Comparison of ENCODE assay signal across 8 cellular contexts in genomic region chr5:77086611-77087483, GRCh38. TPM values are rescaled to one million over a fixed set of nuclear protein-coding genes. Genes with fewer than 3 reads are reported as not detected.
DNase-seq lines count a peak whose midpoint lies in the region; ATAC-seq and TF ChIP-seq lines count a peak whose summit lies in the region.

TSS of gene ZBED3 (minus strand) at chr5:77087285. CDS start at chr5:77077878, 9,407 bp downstream.

- POLR2A ChIA-PET in activated CD8-positive, alpha-beta T cell treated with anti-CD3 and anti-CD28 coated beads, Interleukin-2, amount 10 ng/mL, durations not matched to agents 7 days and 5 days (lab: Charles Lee): interaction anchor here (0.5 to 2.0 kb wide), 2 partner anchors 15 to 56 kb away, joined by 3 to 8 read pairs; partner anchors contain the start of gene AGGF1

- H3K9me3 Mint-ChIP-seq in activated CD8-positive, alpha-beta T cell treated with anti-CD3 and anti-CD28 coated beads, Interleukin-2, amount 10 ng/mL, durations not matched to agents 7 days and 5 days (ENCODE audit: insufficient read depth): no peaks in the 10 kb centered on the region

- H3K9me3 ChIP-seq in ectodermal cell (ENCODE audit: control insufficient read depth, low read length): no peaks in the 10 kb centered on the region
- no peaks in the 10 kb centered on the region for H3K9me3 ChIP-seq in lower lobe of right lung

- H3K4me1 Mint-ChIP-seq in activated CD8-positive, alpha-beta T cell treated with anti-CD3 and anti-CD28 coated beads, Interleukin-2, amount 10 ng/mL, durations not matched to agents 7 days and 5 days (ENCODE audit: low read depth): peaks cover 16% of the 10 kb centered on the region

- H3K27ac ChIP-seq in ectodermal cell (ENCODE audit: insufficient read depth, low read depth, low read length, poor library complexity, severe bottlenecking): peak within 1 kb of the TSS; percentile 97
- peak within 1 kb of the TSS; percentile 94 for H3K27ac ChIP-seq in lower lobe of right lung

- intact Hi-C loops in lower lobe of right lung (cut with DNase I): no loop called here

- H3K27me3 ChIP-seq in ectodermal cell (ENCODE audit: control insufficient read depth, insufficient read depth, low read length, poor library complexity, severe bottlenecking) (no peaks in the 10 kb centered on the region), lower lobe of right lung (ENCODE audit: low read depth) (no peaks in the 10 kb centered on the region)

- H3K4me1 ChIP-seq in ectodermal cell (ENCODE audit: control insufficient read depth, insufficient read depth, low read length): peaks cover 15% of the 10 kb centered on the region
- H3K4me1 ChIP-seq in lower lobe of right lung: peaks cover 17% of the 10 kb centered on the region

- peak within 1 kb of the TSS; percentile 80 for H3K27ac Mint-ChIP-seq in activated CD8-positive, alpha-beta T cell treated with anti-CD3 and anti-CD28 coated beads, Interleukin-2, amount 10 ng/mL, durations not matched to agents 7 days and 5 days

- 0 to 1% methylated on average over 63 to 64 of the region's 64 CpGs for WGBS in ectodermal cell, 2 experiments

- peaks cover 2% of the 10 kb centered on the region for H3K36me3 Mint-ChIP-seq in activated CD8-positive, alpha-beta T cell treated with anti-CD3 and anti-CD28 coated beads, Interleukin-2, amount 10 ng/mL, durations not matched to agents 7 days and 5 days (ENCODE audit: low read depth)

- ATAC-seq in GM19023 (IDR thresholded peaks at IDR 0.05; ENCODE audit: unreplicated experiment): peak; percentile 62
- peak; percentile 76 for ATAC-seq in HG03439 (IDR thresholded peaks at IDR 0.05; ENCODE audit: unreplicated experiment)
- ATAC-seq in activated CD8-positive, alpha-beta T cell treated with anti-CD3 and anti-CD28 coated beads, Interleukin-2, amount 10 ng/mL, durations not matched to agents 7 days and 5 days: peak; percentile 89
- ATAC-seq in lower lobe of right lung: peak; percentile 88 to 90

- peaks cover 4% of the 10 kb centered on the region for H3K36me3 ChIP-seq in ectodermal cell (ENCODE audit: control insufficient read depth, insufficient read depth, low read length)
- H3K36me3 ChIP-seq in lower lobe of right lung: no peaks in the 10 kb centered on the region

- TF ChIP-seq CTCF in AG10803 (conservative IDR thresholded peaks at IDR 0.05; ENCODE audit: low read length): peak; percentile 28
- TF ChIP-seq CTCF in lower lobe of right lung (IDR thresholded peaks at IDR 0.05): no peak

- H3K4me3 Mint-ChIP-seq in activated CD8-positive, alpha-beta T cell treated with anti-CD3 and anti-CD28 coated beads, Interleukin-2, amount 10 ng/mL, durations not matched to agents 7 days and 5 days: peak within 1 kb of the TSS; percentile 77

- CTCF ChIA-PET in activated CD8-positive, alpha-beta T cell treated with anti-CD3 and anti-CD28 coated beads, Interleukin-2, amount 10 ng/mL, durations not matched to agents 7 days and 5 days (lab: Charles Lee): interaction anchor here (0.9 to 3.5 kb wide), 4 partner anchors 9 to 405 kb away, joined by 3 to 34 read pairs (median 7); partner anchors contain the start of gene WDR41

- H3K27me3 Mint-ChIP-seq in activated CD8-positive, alpha-beta T cell treated with anti-CD3 and anti-CD28 coated beads, Interleukin-2, amount 10 ng/mL, durations not matched to agents 7 days and 5 days (ENCODE audit: low read depth): no peaks in the 10 kb centered on the region

- peak; percentile 71 for DNase-seq in AG10803 (ENCODE audit: low read depth)
- peak; percentile 76 for DNase-seq in NCI-H748 treated with DMSO at 0.1 percent for 48 hours (lab: John Stamatoyannopoulos, UW)
- peak; percentile 70 for DNase-seq in activated CD8-positive, alpha-beta T cell treated with anti-CD3 and anti-CD28 coated beads, Interleukin-2, amount 10 ng/mL, durations not matched to agents 7 days and 5 days
- peak; percentile 86 for DNase-seq in lower lobe of right lung
- peak; percentile 39 for DNase-seq in stimulated activated CD8-positive, alpha-beta memory T cell treated with anti-CD3 and anti-CD28 coated beads, Interleukin-12 subunit alpha, Interleukin-12 subunit beta, amount 100 ng/mL, for 4 hours (ENCODE audit: low read depth)

- H3K4me3 ChIP-seq in AG10803 (ENCODE audit: low read length) (peak within 1 kb of the TSS; percentile 76), ectodermal cell (ENCODE audit: insufficient read depth, low read depth, low read length) (peak within 1 kb of the TSS; percentile 72), lower lobe of right lung (peak within 1 kb of the TSS; percentile 85)

RNA-seq across cellular contexts. Expression of gene ZBED3, which starts in this region (rescaled TPM):
- 1 to 10 TPM; 2.0 TPM for total RNA-seq in activated CD8-positive, alpha-beta T cell treated with anti-CD3 and anti-CD28 coated beads, Interleukin-2, amount 10 ng/mL, durations not matched to agents 7 days and 5 days
- polyA plus RNA-seq in ectodermal cell (2013, experiment 1 of 4): 6.7 TPM
- 8.1 TPM for polyA plus RNA-seq in ectodermal cell (2013, experiment 2 of 4)
- polyA plus RNA-seq in ectodermal cell (2013, experiment 3 of 4): 5.9 TPM
- 6.2 TPM for polyA plus RNA-seq in ectodermal cell (2013, experiment 4 of 4)
- 13.4 TPM for total RNA-seq in lower lobe of right lung

Comparison
In these comparisons a context has a peak if more than half of its experiments do, and no peak if none do; other contexts are left out.
1. Peak in every context shown above with its lines: DNase-seq, ATAC-seq, H3K4me3 ChIP-seq and H3K27ac ChIP-seq.